Comparison of ENCODE assay signal across 25 cellular contexts in the genomic region with DNA sequence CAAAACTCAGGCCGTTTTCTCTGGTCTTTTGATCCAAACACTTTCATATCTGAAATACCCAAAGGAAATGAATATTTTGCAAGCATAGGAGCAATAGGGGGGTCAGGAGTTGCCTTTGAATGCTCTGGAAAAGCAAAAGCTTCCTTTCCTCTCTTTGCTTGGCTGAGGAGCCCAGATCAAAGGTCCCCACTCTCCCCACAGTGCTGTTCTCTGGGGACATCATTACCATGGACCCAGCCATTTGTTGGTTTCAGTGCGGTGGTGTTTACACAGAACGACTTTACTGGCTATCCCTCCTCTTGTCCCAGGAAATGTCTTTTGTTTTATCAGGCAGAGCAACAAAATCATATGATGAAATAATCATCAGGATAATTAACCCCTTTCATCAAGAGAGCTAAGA.
"Had no signal": no experiment of that assay in that cellular context is flagged by ENCODE, and none has a peak within 500 bp of the region (broad histone marks: within the 10 kb centered on the region; RNA-seq: fewer than 3 reads in every experiment).

No MANE protein-coding gene starts in this region.

- H3K36me3 ChIP-seq: colonic mucosa, esophagus squamous epithelium, gastrocnemius medialis, left ventricle myocardium inferior, neutrophil, pancreas, right atrium auricular region, transverse colon, uterus had no signal

- H3K36me3 Mint-ChIP-seq: activated naive CD8-positive, alpha-beta T cell treated with anti-CD3 and anti-CD28 coated beads, Interleukin-2, amount 10 ng/mL, durations not matched to agents 7 days and 5 days; mesothelial cell of epicardium; naive thymus-derived CD8-positive, alpha-beta T cell had no signal

- H3K4me3 ChIP-seq: colonic mucosa, dorsolateral prefrontal cortex, esophagus squamous epithelium, gastrocnemius medialis, left ventricle myocardium inferior, pancreas, psoas muscle, right atrium auricular region, transverse colon, uterus had no signal

- DNase-seq: activated CD4-positive, alpha-beta T cell treated with anti-CD3 and anti-CD28 coated beads for 1 hour; activated CD4-positive, alpha-beta T cell treated with anti-CD3 and anti-CD28 coated beads, Interleukin-2, amount 50 U/mL, for 1 hour; activated naive CD4-positive, alpha-beta T cell treated with anti-CD3 and anti-CD28 coated beads for 36 hours; activated naive CD8-positive, alpha-beta T cell treated with anti-CD3 and anti-CD28 coated beads, Interleukin-2, amount 10 ng/mL, durations not matched to agents 7 days and 5 days; activated T-cell treated with anti-CD3 and anti-CD28 coated beads, Interleukin-2, amount 50 U/mL, for 24 hours; amygdala; colonic mucosa; dorsolateral prefrontal cortex; esophagus squamous epithelium; gastrocnemius medialis; head of caudate nucleus; hypothalamus; left ventricle myocardium inferior; naive thymus-derived CD8-positive, alpha-beta T cell; pancreas; psoas muscle; stimulated activated CD4-positive, alpha-beta T cell treated with anti-CD3 and anti-CD28 coated beads, Interleukin-12 subunit alpha, Interleukin-12 subunit beta, amount 100 ng/mL, for 4 hours; stimulated activated CD4-positive, alpha-beta T cell treated with anti-CD3 and anti-CD28 coated beads, Interleukin-4, amount 100 ng/mL, for 4 hours; transverse colon; uterus had no signal

- H3K27ac ChIP-seq: colonic mucosa, dorsolateral prefrontal cortex, esophagus squamous epithelium, gastrocnemius medialis, left ventricle myocardium inferior, neutrophil, pancreas, psoas muscle, right atrium auricular region, transverse colon, uterus had no signal

- H3K27me3 ChIP-seq: colonic mucosa, right atrium auricular region, transverse colon, uterus had no signal

- H3K4me1 Mint-ChIP-seq: activated naive CD8-positive, alpha-beta T cell treated with anti-CD3 and anti-CD28 coated beads, Interleukin-2, amount 10 ng/mL, durations not matched to agents 7 days and 5 days had no signal

- H3K4me1 ChIP-seq: colonic mucosa, gastrocnemius medialis, left ventricle myocardium inferior, pancreas, psoas muscle, right atrium auricular region, transverse colon, uterus had no signal

- H3K9me3 ChIP-seq: colonic mucosa, esophagus squamous epithelium, gastrocnemius medialis, left ventricle myocardium inferior, neutrophil, pancreas, psoas muscle, right atrium auricular region, transverse colon, uterus had no signal

- ATAC-seq: gastrocnemius medialis; naive thymus-derived CD8-positive, alpha-beta T cell; pancreas; psoas muscle had no signal

- H3K9me3 Mint-ChIP-seq: activated naive CD4-positive, alpha-beta T cell treated with anti-CD3 and anti-CD28 coated beads for 36 hours; activated naive CD8-positive, alpha-beta T cell treated with anti-CD3 and anti-CD28 coated beads, Interleukin-2, amount 10 ng/mL, durations not matched to agents 7 days and 5 days; activated T-cell treated with anti-CD3 and anti-CD28 coated beads, Interleukin-2, amount 50 U/mL, for 24 hours; activated T-helper 2 cell treated with anti-CD3 and anti-CD28 coated beads, Interferon-gamma antibody, Interleukin-2, Interleukin-4, amounts not matched to agents 10 μg/mL and 5 μg/mL and 100 μg/mL, durations not matched to agents 14 hours and 24 hours and 36 hours; naive thymus-derived CD8-positive, alpha-beta T cell; stimulated activated naive CD8-positive, alpha-beta T cell treated with anti-CD3 and anti-CD28 coated beads, Interleukin-15, Interleukin-2, amounts not matched to agents 100 ng/mL and 50 ng/mL, for 24 hours had no signal

- H3K4me3 Mint-ChIP-seq: activated naive CD4-positive, alpha-beta T cell treated with anti-CD3 and anti-CD28 coated beads for 36 hours; activated naive CD8-positive, alpha-beta T cell treated with anti-CD3 and anti-CD28 coated beads, Interleukin-2, amount 10 ng/mL, durations not matched to agents 7 days and 5 days; activated T-cell treated with anti-CD3 and anti-CD28 coated beads, Interleukin-2, amount 50 U/mL, for 24 hours; mesothelial cell of epicardium; naive thymus-derived CD8-positive, alpha-beta T cell; stimulated activated naive CD8-positive, alpha-beta T cell treated with anti-CD3 and anti-CD28 coated beads, Interleukin-15, Interleukin-2, amounts not matched to agents 100 ng/mL and 50 ng/mL, for 24 hours had no signal

- H3K27ac Mint-ChIP-seq: activated naive CD4-positive, alpha-beta T cell treated with anti-CD3 and anti-CD28 coated beads for 36 hours; activated naive CD8-positive, alpha-beta T cell treated with anti-CD3 and anti-CD28 coated beads, Interleukin-2, amount 10 ng/mL, durations not matched to agents 7 days and 5 days; activated T-cell treated with anti-CD3 and anti-CD28 coated beads, Interleukin-2, amount 50 U/mL, for 24 hours; activated T-helper 2 cell treated with anti-CD3 and anti-CD28 coated beads, Interferon-gamma antibody, Interleukin-2, Interleukin-4, amounts not matched to agents 10 μg/mL and 5 μg/mL and 100 μg/mL, durations not matched to agents 14 hours and 24 hours and 36 hours; naive thymus-derived CD8-positive, alpha-beta T cell; stimulated activated naive CD8-positive, alpha-beta T cell treated with anti-CD3 and anti-CD28 coated beads, Interleukin-15, Interleukin-2, amounts not matched to agents 100 ng/mL and 50 ng/mL, for 24 hours had no signal
